8 cellular contexts compared by ENCODE assay signal in the genomic region with DNA sequence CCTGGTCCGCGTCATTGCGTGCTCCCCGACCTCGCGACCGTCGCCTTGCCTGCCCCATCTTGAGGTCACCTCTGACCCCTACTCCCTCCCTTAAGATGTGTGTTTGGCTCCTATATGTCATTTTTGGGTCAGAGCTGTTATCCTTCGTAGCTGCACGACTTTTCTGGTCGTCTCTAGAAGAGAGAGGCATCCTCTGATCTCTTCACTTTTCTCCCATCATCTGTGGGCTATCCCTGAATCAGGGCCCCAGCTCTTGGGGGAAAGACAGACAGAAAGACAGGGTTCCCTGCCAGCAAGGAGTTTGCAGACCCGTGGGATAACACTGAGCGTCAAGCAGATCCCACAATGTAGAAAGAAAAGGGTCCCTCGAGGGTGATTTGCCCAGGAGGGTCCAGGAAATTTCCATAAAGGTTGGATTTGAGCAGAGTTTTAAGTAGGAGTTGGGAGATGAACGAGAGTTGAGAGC. TPM values are rescaled to one million over a fixed set of nuclear protein-coding genes. Genes with fewer than 3 reads are reported as not detected.
A peak's percentile ranks its signal among the peaks of the same experiment; 100 is the strongest.
DNase-seq lines count a peak whose midpoint lies in the region; ATAC-seq and TF ChIP-seq lines count a peak whose summit lies in the region.

No MANE protein-coding gene starts in this region.

- H3K9me2 ChIP-seq in SK-N-SH: no peaks in the 10 kb centered on the region

- TF ChIP-seq CTCF in GM12864 (IDR thresholded peaks at IDR 0.05; ENCODE audit: low read depth, low read length, missing control alignments) (no peak), SK-N-SH (IDR thresholded peaks at IDR 0.05) (no peak), fibroblast of lung (conservative IDR thresholded peaks at IDR 0.05 in 1 of 2, IDR thresholded peaks at IDR 0.05 in 1 of 2; ENCODE audit: low read depth in 1 of 2, low read length in 2 of 2) (no peak)

- H3K4me3 ChIP-seq in GM12864 (ENCODE audit: low read depth, low read length): peak overlapping the region; percentile 97
- H3K4me3 ChIP-seq in SK-N-SH (ENCODE audit: low read depth in 2 of 2, low read length in 1 of 2): peak overlapping the region; percentile 94 to 100
- peak overlapping the region; percentile 89 to 100 (median 95) for H3K4me3 ChIP-seq in fibroblast of lung (replicated peaks in 1 of 4; ENCODE audit: control extremely low read depth in 1 of 4, insufficient read depth in 1 of 4, low read depth in 3 of 4, low read length in 4 of 4)
- H3K4me3 ChIP-seq in rectal smooth muscle tissue (ENCODE audit: low read length): peak overlapping the region; percentile 100

- H3K4me1 ChIP-seq in SK-N-SH (ENCODE audit: control insufficient read depth in 1 of 2, insufficient read depth in 2 of 2, low read depth in 1 of 2, low read length in 1 of 2) (peaks cover 11 to 30% of the 10 kb centered on the region in 2 experiments; a peak in 3 of 4 replicates), fibroblast of lung (ENCODE audit: control insufficient read depth, extremely low read depth, insufficient read depth, low read length) (peaks cover 11% of the 10 kb centered on the region), rectal smooth muscle tissue (ENCODE audit: control insufficient read depth, insufficient read depth, low read length) (peaks cover 14% of the 10 kb centered on the region)

- H3K36me3 ChIP-seq in SK-N-SH (replicated peaks in 1 of 2; ENCODE audit: control insufficient read depth in 1 of 2, insufficient read depth in 2 of 2, low read length in 1 of 2): peaks cover 0 to 12% of the 10 kb centered on the region in 2 experiments
- H3K36me3 ChIP-seq in fibroblast of lung (ENCODE audit: control insufficient read depth, insufficient read depth, low read length): no peaks in the 10 kb centered on the region
- H3K36me3 ChIP-seq in rectal smooth muscle tissue (ENCODE audit: control insufficient read depth, insufficient read depth, low read length): no peaks in the 10 kb centered on the region

- H3K27ac ChIP-seq in SK-N-SH (ENCODE audit: low read depth in 2 of 2, low read length in 1 of 2) (peak overlapping the region; percentile 71 to 84), fibroblast of lung (ENCODE audit: insufficient read depth, low read length) (peak overlapping the region; percentile 99), rectal smooth muscle tissue (ENCODE audit: low read depth, low read length) (peak overlapping the region; percentile 87)

- no peaks in the 10 kb centered on the region for H3K9me3 ChIP-seq in SK-N-SH
- no peaks in the 10 kb centered on the region for H3K9me3 ChIP-seq in fibroblast of lung (ENCODE audit: control insufficient read depth, insufficient read depth, low read depth, low read length)

- H3K4me2 ChIP-seq in SK-N-SH (peak overlapping the region; percentile 96), fibroblast of lung (ENCODE audit: extremely low read depth, insufficient read depth, low read length) (peak overlapping the region; percentile 92)

- CTCF ChIA-PET in SK-N-SH (lab: Yijun Ruan, JAX): interaction anchor here (0.7 to 4.2 kb wide), 3 partner anchors 69 to 476 kb away, joined by 3 to 15 read pairs (median 3); no protein-coding TSS in a partner anchor

- no peak for TF ChIP-seq RAD21 in SK-N-SH (IDR thresholded peaks at IDR 0.05; ENCODE audit: low read length)

- peaks cover 35% of the 10 kb centered on the region for H4K20me1 ChIP-seq in SK-N-SH (ENCODE audit: insufficient read depth)
- no peaks in the 10 kb centered on the region for H4K20me1 ChIP-seq in fibroblast of lung (ENCODE audit: control insufficient read depth, extremely low read depth, insufficient read depth, low read length)

- peak overlapping the region; percentile 94 for H3K9ac ChIP-seq in SK-N-SH
- peak overlapping the region; percentile 99 for H3K9ac ChIP-seq in fibroblast of lung (ENCODE audit: insufficient read depth, low read length)
- peak overlapping the region; percentile 97 for H3K9ac ChIP-seq in rectal smooth muscle tissue (ENCODE audit: low read length)

- TF ChIP-seq EP300 in SK-N-SH (IDR thresholded peaks at IDR 0.05; ENCODE audit: borderline replicate concordance in 1 of 2, low read depth in 1 of 2, low read length in 1 of 2): no peak

- POLR2A ChIA-PET in SK-N-SH (lab: Yijun Ruan, JAX): interaction anchor here (0.5 kb wide), 1 partner anchor 130 kb away, joined by 3 read pairs; no protein-coding TSS in a partner anchor

- no peak for DNase-seq in GM12864 (ENCODE audit: low read depth)
- no peak for DNase-seq in SK-N-SH
- no peak for DNase-seq in fibroblast of lung (ENCODE audit: low read depth in 2 of 2)
- DNase-seq in stimulated activated CD4-positive, alpha-beta T cell treated with anti-CD3 and anti-CD28 coated beads, Interleukin-4, amount 100 ng/mL, for 24 hours: no peak
- DNase-seq in NCI-H2171 treated with DMSO at 0.1 percent for 48 hours (lab: John Stamatoyannopoulos, UW): no peak
- DNase-seq in left lobe of liver (ENCODE audit: low spot score): no peak

- no peaks in the 10 kb centered on the region for H3F3A ChIP-seq in SK-N-SH (replicated peaks; ENCODE audit: insufficient read depth)

- peak overlapping the region; percentile 82; the same call in 1 of the 2 replicates for H2AFZ ChIP-seq in SK-N-SH (ENCODE audit: low read depth)
- H2AFZ ChIP-seq in fibroblast of lung (ENCODE audit: low read length): peak overlapping the region; percentile 84

- ATAC-seq in HG02884 (IDR thresholded peaks at IDR 0.05; ENCODE audit: unreplicated experiment) (no peak), left lobe of liver (no peak)

- H3K79me2 ChIP-seq in SK-N-SH (ENCODE audit: insufficient read depth) (peaks cover 61% of the 10 kb centered on the region), fibroblast of lung (ENCODE audit: control insufficient read depth, insufficient read depth, low read length) (peaks cover 51% of the 10 kb centered on the region)

- H3K27me3 ChIP-seq in SK-N-SH (ENCODE audit: insufficient read depth): no peaks in the 10 kb centered on the region
- no peaks in the 10 kb centered on the region for H3K27me3 ChIP-seq in fibroblast of lung (ENCODE audit: control insufficient read depth, insufficient read depth, low read length)
- H3K27me3 ChIP-seq in rectal smooth muscle tissue (ENCODE audit: control insufficient read depth, insufficient read depth, low read length): no peaks in the 10 kb centered on the region

- WGBS in SK-N-SH (ENCODE audit: low lambda C conversion rate): 2% methylated on average over 10 of the region's 15 CpGs

TF ChIP-seq in SK-N-SH, 30 proteins besides CTCF, POLR2A, EP300 and RAD21:
- no peak for TF ChIP-seq RFX5 (IDR thresholded peaks at IDR 0.05; ENCODE audit: low read length)
- TF ChIP-seq, protein P1, sequence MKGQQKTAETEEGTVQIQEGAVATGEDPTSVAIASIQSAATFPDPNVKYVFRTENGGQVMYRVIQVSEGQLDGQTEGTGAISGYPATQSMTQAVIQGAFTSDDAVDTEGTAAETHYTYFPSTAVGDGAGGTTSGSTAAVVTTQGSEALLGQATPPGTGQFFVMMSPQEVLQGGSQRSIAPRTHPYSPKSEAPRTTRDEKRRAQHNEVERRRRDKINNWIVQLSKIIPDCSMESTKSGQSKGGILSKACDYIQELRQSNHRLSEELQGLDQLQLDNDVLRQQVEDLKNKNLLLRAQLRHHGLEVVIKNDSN (IDR thresholded peaks at IDR 0.05; ENCODE audit: borderline replicate concordance, low read depth): no peak

RNA-seq across cellular contexts. Expression of gene FAM120B, which starts 0.6 kb away (rescaled TPM):
- polyA plus RNA-seq in SK-N-SH (2012; rRNA removed) (7.7 and 9.6 TPM in 2 replicates), fibroblast of lung (14.4 and 14.8 TPM in 2 replicates)
- 9.0 and 9.2 TPM in 2 replicates for polyA plus RNA-seq in SK-N-SH (2012; cell fraction: cytosol; rRNA removed)
- 20.5 and 22.1 TPM in 2 replicates for polyA plus RNA-seq in SK-N-SH (2012; cell fraction: nucleus; rRNA removed)
- total RNA-seq in fibroblast of lung (15.2 and 19.3 TPM in 2 replicates), left lobe of liver (11.6 TPM)
- polyA plus RNA-seq in fibroblast of lung (2012): 17.5 and 18.3 TPM in 2 replicates
- polyA minus RNA-seq in fibroblast of lung (ENCODE audit: low replicate concordance): 53.1 and 54.6 TPM in 2 replicates

RNA-seq across cellular contexts. Expression of gene DLL1, which starts 16.2 kb away (rescaled TPM):
- polyA plus RNA-seq in SK-N-SH (2012; rRNA removed): 0.08 and 0.25 TPM in 2 replicates
- polyA plus RNA-seq in SK-N-SH (2012; cell fraction: cytosol; rRNA removed): 0.18 and 0.24 TPM in 2 replicates
- 0.79 and 0.96 TPM in 2 replicates for polyA plus RNA-seq in SK-N-SH (2012; cell fraction: nucleus; rRNA removed)
- 5.6 and 12.4 TPM in 2 replicates for total RNA-seq in fibroblast of lung
- polyA plus RNA-seq in fibroblast of lung: 0.38 and 0.69 TPM in 2 replicates
- polyA plus RNA-seq in fibroblast of lung (2012): 0.65 and 1.4 TPM in 2 replicates
- polyA minus RNA-seq in fibroblast of lung (ENCODE audit: low replicate concordance): 0.74 and 2.9 TPM in 2 replicates
- total RNA-seq in left lobe of liver: 4.9 TPM
